1 cellular context compared by ENCODE assay signal in genomic region chr12:66459944-66460482, GRCh38.
TF ChIP-seq lines count a peak whose summit lies in the region.

No MANE protein-coding gene starts in this region.

TF ChIP-seq in HepG2, 621 proteins besides CTCF, POLR2A, EP300 and RAD21 (continued from another document):
- TF ChIP-seq MNT (IDR thresholded peaks at IDR 0.05), result peak; percentile 94
- TF ChIP-seq ZNF670 (CRISPR knock-in tag; IDR thresholded peaks at IDR 0.05; ENCODE audit: borderline replicate concordance), result no peak
- TF ChIP-seq, protein P1, sequence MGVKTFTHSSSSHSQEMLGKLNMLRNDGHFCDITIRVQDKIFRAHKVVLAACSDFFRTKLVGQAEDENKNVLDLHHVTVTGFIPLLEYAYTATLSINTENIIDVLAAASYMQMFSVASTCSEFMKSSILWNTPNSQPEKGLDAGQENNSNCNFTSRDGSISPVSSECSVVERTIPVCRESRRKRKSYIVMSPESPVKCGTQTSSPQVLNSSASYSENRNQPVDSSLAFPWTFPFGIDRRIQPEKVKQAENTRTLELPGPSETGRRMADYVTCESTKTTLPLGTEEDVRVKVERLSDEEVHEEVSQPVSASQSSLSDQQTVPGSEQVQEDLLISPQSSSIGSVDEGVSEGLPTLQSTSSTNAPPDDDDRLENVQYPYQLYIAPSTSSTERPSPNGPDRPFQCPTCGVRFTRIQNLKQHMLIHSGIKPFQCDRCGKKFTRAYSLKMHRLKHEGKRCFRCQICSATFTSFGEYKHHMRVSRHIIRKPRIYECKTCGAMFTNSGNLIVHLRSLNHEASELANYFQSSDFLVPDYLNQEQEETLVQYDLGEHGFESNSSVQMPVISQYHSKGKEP (CRISPR knock-in tag; IDR thresholded peaks at IDR 0.05), result no peak
- TF ChIP-seq CENPBD1 (CRISPR knock-in tag; IDR thresholded peaks at IDR 0.05; ENCODE audit: borderline replicate concordance, low read depth), result no peak
